15 cellular contexts compared by ENCODE assay signal in the genomic region with DNA sequence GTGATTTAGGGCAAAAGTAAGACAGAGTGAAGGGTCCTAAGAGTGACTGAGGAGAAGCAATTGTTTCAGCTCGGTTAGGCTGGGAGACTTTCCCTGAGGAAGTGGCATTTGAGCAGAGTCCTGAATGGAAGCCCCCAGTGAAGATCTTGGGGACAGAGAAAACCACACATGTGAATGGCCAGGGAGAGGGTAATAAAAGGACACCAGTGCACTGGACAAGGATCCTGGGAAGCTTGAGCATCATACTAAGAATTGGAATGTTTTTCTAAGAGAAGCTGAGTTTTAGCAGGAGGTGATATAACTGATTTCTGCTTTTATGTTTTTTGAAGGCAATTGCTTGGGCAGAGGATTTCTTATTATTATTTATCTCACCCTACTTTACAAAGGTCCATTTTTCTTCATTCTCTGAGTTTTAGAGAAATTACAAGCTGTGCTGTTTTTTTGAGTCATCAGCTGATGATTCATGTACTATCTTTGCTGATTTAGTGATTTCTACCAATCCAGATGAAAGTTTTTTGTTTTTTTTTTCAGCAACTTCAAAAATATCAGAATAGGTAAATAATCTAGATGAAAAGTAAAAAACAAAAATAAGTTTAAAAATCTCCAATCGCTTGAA. TPM values are rescaled to one million over a fixed set of nuclear protein-coding genes. Genes with fewer than 3 reads are reported as not detected.
A peak's percentile ranks its signal among the peaks of the same experiment; 100 is the strongest.
DNase-seq lines count a peak whose midpoint lies in the region; ATAC-seq and TF ChIP-seq lines count a peak whose summit lies in the region.
"Had no signal": no experiment of that assay in that cellular context is flagged by ENCODE, and none has a peak within 500 bp of the region (broad histone marks: within the 10 kb centered on the region; RNA-seq: fewer than 3 reads in every experiment).

No MANE protein-coding gene starts in this region.

- POLR2A ChIA-PET in PC-3 (lab: Charles Lee; ENCODE audit: unreplicated experiment): no interaction called here
- POLR2A ChIA-PET in naive thymus-derived CD8-positive, alpha-beta T cell (lab: Charles Lee): no interaction called here

- H4K20me1 ChIP-seq in PC-3 (ENCODE audit: low read length): no peaks in the 10 kb centered on the region

- no peaks in the 10 kb centered on the region for H3K4me1 ChIP-seq in PC-3 (ENCODE audit: insufficient read depth, low read length)
- H3K4me1 ChIP-seq: Peyer's patch, prostate gland had no signal

- no peak overlapping the region for H2AFZ ChIP-seq in PC-3 (ENCODE audit: low read length)

- no peaks in the 10 kb centered on the region for H3K36me3 Mint-ChIP-seq in chondrocyte (ENCODE audit: low read depth)
- H3K36me3 Mint-ChIP-seq in naive thymus-derived CD8-positive, alpha-beta T cell: peaks cover 9 to 41% (median 30%) of the 10 kb centered on the region in 3 donors

- no peak overlapping the region for H3K4me3 Mint-ChIP-seq in chondrocyte (ENCODE audit: unreplicated experiment)
- H3K4me3 Mint-ChIP-seq in naive thymus-derived CD8-positive, alpha-beta T cell: no peak overlapping the region
- H3K4me3 Mint-ChIP-seq: CD4-positive, alpha-beta T cell had no signal

- no peak for TF ChIP-seq CTCF in PC-3 (conservative IDR thresholded peaks at IDR 0.05; ENCODE audit: low read depth, low read length)
- TF ChIP-seq CTCF in chondrocyte (IDR thresholded peaks at IDR 0.05): no peak

- H3K4me1 Mint-ChIP-seq in chondrocyte (ENCODE audit: low read depth): peaks cover 15% of the 10 kb centered on the region
- H3K4me1 Mint-ChIP-seq in naive thymus-derived CD8-positive, alpha-beta T cell: peaks cover 32 to 77% (median 66%) of the 10 kb centered on the region in 4 donors

- intact Hi-C loops in PC-3 (cut with micrococcal nuclease): no loop called here

- no peaks in the 10 kb centered on the region for H3K9me3 ChIP-seq in PC-3 (ENCODE audit: low read length)
- H3K9me3 ChIP-seq: left ventricle myocardium inferior, Peyer's patch, prostate gland had no signal

- CTCF ChIA-PET in PC-3 (lab: Charles Lee): no interaction called here

- H3K36me3 ChIP-seq in PC-3 (ENCODE audit: low read depth, low read length): no peaks in the 10 kb centered on the region
- H3K36me3 ChIP-seq: left ventricle myocardium inferior, Peyer's patch, prostate gland had no signal

- no peaks in the 10 kb centered on the region for H3F3A ChIP-seq in PC-3 (ENCODE audit: low read length, unreplicated experiment)

- no peak overlapping the region for H3K27ac ChIP-seq in PC-3 (ENCODE audit: low read length)
- H3K27ac ChIP-seq: left ventricle myocardium inferior, Peyer's patch, prostate gland had no signal

- DNase-seq in EH (ENCODE audit: low read depth) (peak; percentile 57), PC-3 (peak; percentile 5), chondrocyte (ENCODE audit: low spot score) (no peak), retina (no peak)
- DNase-seq in naive thymus-derived CD8-positive, alpha-beta T cell: no peak
- DNase-seq: CD4-positive, alpha-beta T cell; left ventricle myocardium inferior; NCI-H2029; NCI-H524; Peyer's patch; T-helper 1 cell had no signal

- no TSS peak for BruUV-seq in PC-3 (replicated peaks; lab: Mats Ljungman, UMichigan)

- no peaks in the 10 kb centered on the region for H3K9me3 Mint-ChIP-seq in chondrocyte (ENCODE audit: low read depth)
- H3K9me3 Mint-ChIP-seq in naive thymus-derived CD8-positive, alpha-beta T cell: peaks cover 0 to 6% (median 0%) of the 10 kb centered on the region in 9 donors
- H3K9me3 Mint-ChIP-seq: CD4-positive, alpha-beta T cell had no signal

- peak overlapping the region; percentile 79 for H3K27ac Mint-ChIP-seq in chondrocyte (ENCODE audit: unreplicated experiment)
- H3K27ac Mint-ChIP-seq in naive thymus-derived CD8-positive, alpha-beta T cell: peak overlapping the region in 6 of 10 donors; percentile 8 to 71 (median 38)

- no peak overlapping the region for H3K4me2 ChIP-seq in PC-3 (ENCODE audit: low read length)

- no peaks in the 10 kb centered on the region for H3K27me3 Mint-ChIP-seq in chondrocyte (ENCODE audit: low read depth)
- H3K27me3 Mint-ChIP-seq in naive thymus-derived CD8-positive, alpha-beta T cell: no peaks in the 10 kb centered on the region
- H3K27me3 Mint-ChIP-seq: CD4-positive, alpha-beta T cell had no signal

- ATAC-seq in PC-3 (no peak), HG02759 (IDR thresholded peaks at IDR 0.05; ENCODE audit: unreplicated experiment) (no peak), GM21723 (IDR thresholded peaks at IDR 0.05; ENCODE audit: unreplicated experiment) (no peak), HG03565 (IDR thresholded peaks at IDR 0.05; ENCODE audit: unreplicated experiment) (no peak)
- ATAC-seq in naive thymus-derived CD8-positive, alpha-beta T cell: no peak

- no peaks in the 10 kb centered on the region for H3K79me2 ChIP-seq in PC-3 (ENCODE audit: low read length)

- no peaks in the 10 kb centered on the region for H3K9me2 ChIP-seq in PC-3 (replicated peaks; ENCODE audit: low read length)

- H3K4me3 ChIP-seq in PC-3 (ENCODE audit: low read length): no peak overlapping the region
- H3K4me3 ChIP-seq: left ventricle myocardium inferior, Peyer's patch, prostate gland had no signal

- H3K9ac ChIP-seq in PC-3 (ENCODE audit: low read length): no peak overlapping the region

- no peaks in the 10 kb centered on the region for H3K27me3 ChIP-seq in PC-3 (ENCODE audit: low read length)
- H3K27me3 ChIP-seq: Peyer's patch had no signal

RNA-seq across cellular contexts. Expression of gene MFSD6, which starts 43.5 kb away (rescaled TPM):
- total RNA-seq in PC-3 (2014; rRNA removed) (20.9 and 23.0 TPM in 2 replicates), chondrocyte (5.9 to 8.4 TPM (median 6.9 TPM) in 3 replicates)
- 10 to 100 TPM; 58.2 to 61.3 TPM for total RNA-seq in naive thymus-derived CD8-positive, alpha-beta T cell
- polyA plus RNA-seq in naive thymus-derived CD8-positive, alpha-beta T cell: 10 to 100 TPM; 14.7 to 18.5 (median 16.7) TPM

Comparison
In these comparisons a context has a peak if more than half of its experiments do, and no peak if none do; other contexts are left out.
1. DNase-seq: peak in EH (single experiment) and PC-3 (single experiment); none in chondrocyte (single experiment), naive thymus-derived CD8-positive, alpha-beta T cell (0 of 10) and retina (single experiment).